Comparison of ENCODE assay signal across 18 cellular contexts in genomic region chr9:97387936-97388684, GRCh38. TPM values are rescaled to one million over a fixed set of nuclear protein-coding genes. Genes with fewer than 3 reads are reported as not detected.
A peak's percentile ranks its signal among the peaks of the same experiment; 100 is the strongest.
DNase-seq lines count a peak whose midpoint lies in the region; ATAC-seq, FAIRE-seq and TF ChIP-seq lines count a peak whose summit lies in the region.
"Had no signal": no experiment of that assay in that cellular context is flagged by ENCODE, and none has a peak within 500 bp of the region (broad histone marks: within the 10 kb centered on the region; RNA-seq: fewer than 3 reads in every experiment).

No MANE protein-coding gene starts in this region.

- H3K9me3 ChIP-seq in right cardiac atrium (ENCODE audit: control insufficient read depth, low read length) (no peaks in the 10 kb centered on the region), GM12878 (replicated peaks; ENCODE audit: control insufficient read depth, insufficient read depth, low read length) (no peaks in the 10 kb centered on the region), testis (no peaks in the 10 kb centered on the region), colonic mucosa (no peaks in the 10 kb centered on the region)
- H3K9me3 ChIP-seq: body of pancreas, left lung, psoas muscle, vagina had no signal

- H3K9ac ChIP-seq in GM12878 (ENCODE audit: control insufficient read depth, insufficient read depth, low read length) (peak overlapping the region; percentile 19; the same call in 1 of the 2 replicates), colonic mucosa (ENCODE audit: low read depth in 2 of 2, low read length in 2 of 2) (no peak overlapping the region)

- TF ChIP-seq POLR2A in GM12878 (IDR thresholded peaks at IDR 0.05; ENCODE audit: low read depth, low read length) (no peak), testis (IDR thresholded peaks at IDR 0.05) (no peak), GM12892 (IDR thresholded peaks at IDR 0.05; ENCODE audit: low read depth, low read length) (no peak)

- RAD21 ChIA-PET in GM12878 (lab: Charles Lee; ENCODE audit: unreplicated experiment) = interaction anchor here (0.6 to 4.9 kb wide), 14 partner anchors 10 to 532 kb away, joined by 3 to 26 read pairs (median 16); partner anchors contain the start of genes NCBP1, TMOD1 and TSTD2

- WGBS in right cardiac atrium = 74% methylated on average over 5 of the region's 5 CpGs
- 55% methylated on average over 5 of the region's 5 CpGs for WGBS in GM12878 (ENCODE audit: insufficient coverage, insufficient replicate concordance, low lambda C conversion rate, missing lambda C conversion rate)
- 60 to 61% methylated on average over 4 to 5 of the region's 5 CpGs for WGBS in testis, 2 donors

- peak; percentile 64 for DNase-seq in cardiac septum (ENCODE audit: low spot score)
- DNase-seq in right cardiac atrium = no peak
- peak; percentile 75 for DNase-seq in H7
- no peak for DNase-seq in GM12878 (ENCODE audit: low read depth, low spot score)
- DNase-seq in testis = peak; percentile 9
- no peak for DNase-seq in Right ventricle myocardium superior
- DNase-seq in GM12892 (ENCODE audit: insufficient read length) = no peak
- no peak for DNase-seq in colonic mucosa
- DNase-seq: activated naive CD8-positive, alpha-beta T cell treated with anti-CD3 and anti-CD28 coated beads, Interleukin-2, amount 10 ng/mL, durations not matched to agents 7 days and 5 days; DMS79 treated with DMSO at 0.1 percent for 48 hours; glutamatergic neuron; left lung; NCI-H2029 treated with DMSO at 0.1 percent for 48 hours; NCI-H526; stimulated activated CD4-positive, alpha-beta T cell treated with anti-CD3 and anti-CD28 coated beads, Interleukin-4, amount 100 ng/mL, for 4 hours had no signal

- peak overlapping the region; percentile 5; the same call in 1 of the 2 replicates for H2AFZ ChIP-seq in GM12878 (ENCODE audit: control insufficient read depth, low read depth, low read length)

- intact Hi-C loops in cardiac septum (cut with DNase I) = no loop called here
- intact Hi-C loops in right cardiac atrium (cut with DNase I) = no loop called here
- intact Hi-C loops in GM12878 (cut with micrococcal nuclease; ENCODE audit: unreplicated experiment) = loop anchor here (1.0 to 2.0 kb wide), 3 partner anchors 11 to 227 kb away; no protein-coding TSS in a partner anchor
- intact Hi-C loops in testis (cut with DNase I; ENCODE audit: low total_unique reads) = no loop called here
- intact Hi-C loops in Right ventricle myocardium superior (cut with DNase I) = no loop called here
- intact Hi-C loops in colonic mucosa (cut with DNase I) = loop anchor here (5.0 kb wide), 1 partner anchor 229 kb away; no protein-coding TSS in a partner anchor

- no peak for TF ChIP-seq EP300 in GM12878 (IDR thresholded peaks at IDR 0.05; ENCODE audit: borderline replicate concordance in 1 of 2, control insufficient read depth in 1 of 2, low read depth in 2 of 2, low read length in 2 of 2)

- no TSS peak for BruUV-seq in GM12878 (replicated peaks; lab: Mats Ljungman, UMichigan)

- no peaks in the 10 kb centered on the region for H3K36me3 ChIP-seq in H7 (replicated peaks; ENCODE audit: control insufficient read depth, insufficient read depth, low read length)
- H3K36me3 ChIP-seq in GM12878 (ENCODE audit: control insufficient read depth in 2 of 2, insufficient read depth in 2 of 2, low read length in 1 of 2) = no peaks in the 10 kb centered on the region
- no peaks in the 10 kb centered on the region for H3K36me3 ChIP-seq in testis (ENCODE audit: low read depth, missing control alignments)
- no peaks in the 10 kb centered on the region for H3K36me3 ChIP-seq in colonic mucosa
- H3K36me3 ChIP-seq: left lung, vagina had no signal

- SMC1A ChIA-PET in GM12878 (lab: Charles Lee; ENCODE audit: uncharacterized antibody, unreplicated experiment) = interaction anchor here (0.7 to 5.9 kb wide), 13 partner anchors 10 to 227 kb away, joined by 4 to 66 read pairs (median 9); no protein-coding TSS in a partner anchor

- ATAC-seq in right cardiac atrium (no peak), GM12878 (no peak; the same call in 2 of the 3 replicates), Right ventricle myocardium superior (ENCODE audit: poor library complexity) (no peak)

- H3K79me2 ChIP-seq in GM12878 (ENCODE audit: control insufficient read depth, insufficient read depth, low read length) = no peaks in the 10 kb centered on the region

- H3K27ac ChIP-seq in right cardiac atrium (ENCODE audit: low read length) (no peak overlapping the region), GM12878 (ENCODE audit: control insufficient read depth, insufficient read depth) (peak overlapping the region; percentile 50), testis (no peak overlapping the region), colonic mucosa (no peak overlapping the region)
- H3K27ac ChIP-seq: body of pancreas, left lung, psoas muscle, vagina had no signal

- H4K20me1 ChIP-seq in GM12878 (ENCODE audit: control insufficient read depth, insufficient read depth) = no peaks in the 10 kb centered on the region

- H3K4me1 ChIP-seq in right cardiac atrium (ENCODE audit: control insufficient read depth, insufficient read depth, low read length) = no peaks in the 10 kb centered on the region
- H3K4me1 ChIP-seq in GM12878 (ENCODE audit: control insufficient read depth, insufficient read depth, low read length) = peaks cover 43% of the 10 kb centered on the region
- no peaks in the 10 kb centered on the region for H3K4me1 ChIP-seq in testis
- H3K4me1 ChIP-seq in colonic mucosa = peaks cover 5% of the 10 kb centered on the region
- H3K4me1 ChIP-seq: psoas muscle had no signal

- H3K4me3 ChIP-seq in right cardiac atrium (ENCODE audit: low read length) = no peak overlapping the region
- no peak overlapping the region for H3K4me3 ChIP-seq in H7 (ENCODE audit: insufficient read depth, low read depth, low read length)
- H3K4me3 ChIP-seq in GM12878 = no peak overlapping the region
- no peak overlapping the region for H3K4me3 ChIP-seq in testis
- H3K4me3 ChIP-seq in colonic mucosa = no peak overlapping the region
- H3K4me3 ChIP-seq: body of pancreas, left lung, psoas muscle had no signal

- FAIRE-seq in GM12878 (lab: Jason Lieb, UNC) (no peak), GM12892 (lab: Jason Lieb, UNC) (no peak)

- H3K4me2 ChIP-seq in GM12878 (ENCODE audit: control insufficient read depth, insufficient read depth) = peak overlapping the region; percentile 75

- POLR2A ChIA-PET in GM12878 (lab: Charles Lee) = interaction anchor here (0.9 to 1.4 kb wide), 5 partner anchors 10 to 25 kb away, joined by 3 to 6 read pairs (median 5); no protein-coding TSS in a partner anchor

- TF ChIP-seq CTCF in GM12878 (IDR thresholded peaks at IDR 0.05 in 2 of 3, conservative IDR thresholded peaks at IDR 0.05 in 1 of 3; ENCODE audit: control insufficient read depth in 2 of 3, extremely low read depth in 1 of 3, insufficient read depth in 1 of 3, low read depth in 3 of 3, low read length in 3 of 3) (no peak), testis (IDR thresholded peaks at IDR 0.05) (no peak), colonic mucosa (IDR thresholded peaks at IDR 0.05) (no peak)

- H3K27me3 ChIP-seq in right cardiac atrium (ENCODE audit: control insufficient read depth, insufficient read depth) (no peaks in the 10 kb centered on the region), H7 (ENCODE audit: control insufficient read depth, insufficient read depth, low read length) (peaks cover 7% of the 10 kb centered on the region), GM12878 (replicated peaks in 1 of 2; ENCODE audit: control insufficient read depth in 2 of 2, insufficient read depth in 2 of 2, low read length in 1 of 2) (no peaks in the 10 kb centered on the region), testis (no peaks in the 10 kb centered on the region), colonic mucosa (no peaks in the 10 kb centered on the region)
- H3K27me3 ChIP-seq: body of pancreas, vagina had no signal

- in situ Hi-C loops in GM12878 (cut with MboI) = no loop called here

- CTCF ChIA-PET in GM12878 (lab: Yijun Ruan, JAX) = interaction anchor here (0.6 to 7.1 kb wide), 18 partner anchors 9 to 531 kb away, joined by 3 to 157 read pairs (median 8); partner anchors contain the start of gene TDRD7

- no peak for TF ChIP-seq RAD21 in GM12878 (IDR thresholded peaks at IDR 0.05; ENCODE audit: insufficient read depth, low read depth, low read length)

TF ChIP-seq in GM12878, 131 proteins besides CTCF, POLR2A, EP300 and RAD21 (continues in another document):
- TF ChIP-seq BACH1 (IDR thresholded peaks at IDR 0.05; ENCODE audit: borderline replicate concordance) = no peak
- TF ChIP-seq YBX1 (IDR thresholded peaks at IDR 0.05) = no peak
- TF ChIP-seq EED (IDR thresholded peaks at IDR 0.05; ENCODE audit: low read depth) = no peak
- TF ChIP-seq PAX8 (IDR thresholded peaks at IDR 0.05) = no peak
- no peak for TF ChIP-seq MAX (IDR thresholded peaks at IDR 0.05; ENCODE audit: low read depth, low read length)
- TF ChIP-seq JUNB (IDR thresholded peaks at IDR 0.05) = no peak

RNA-seq across cellular contexts. Expression of gene TDRD7, which starts 23.8 kb away (rescaled TPM):
- total RNA-seq in cardiac septum (8.8 TPM), right cardiac atrium (10 to 100 TPM in 1 of 4 donors, 1 to 10 TPM in 3; 8.5 to 10.2 (median 9.3) TPM), GM12878 (2014; rRNA removed) (16.2 and 18.6 TPM in 2 replicates), GM12878 (2014; rRNA removed; fragmentation: Illumina TruSeq; extraction: Trizol) (21.5 and 22.2 TPM in 2 replicates), GM12878 (2021) (16.2 and 17.9 TPM in 2 replicates), testis (10 to 100 TPM; 31.2 to 32.2 TPM), Right ventricle myocardium superior (7.9 TPM), colonic mucosa (10 to 100 TPM; 28.8 to 35.3 TPM)
- polyA plus RNA-seq in right cardiac atrium (5.1 TPM), GM12878 (2011; rRNA removed) (26.4 and 36.3 TPM in 2 replicates), GM12878 (2014; fragmentation: Illumina TruSeq; extraction: Trizol) (20.4 and 26.2 TPM in 2 replicates), GM12878 (2014; fragmentation: Nextera tagmentation; extraction: Ambion mirVana) (1 to 10 TPM; 5.7 to 8.3 TPM), GM12878 (2014; rRNA removed) (13.0 and 16.2 TPM in 2 replicates), GM12878 (2016; fragmentation: Nextera tagmentation; extraction: Ambion mirVana) (10 to 100 TPM; 14.9 to 16.1 TPM), testis (ENCODE audit: insufficient read depth, low read depth, low replicate concordance) (85.8 TPM)
- total RNA-seq in H7 (2014; rRNA removed; shearing (Covaris generic)) = 4.0 and 7.7 TPM in 2 replicates
- total RNA-seq in GM12878 (2013; cell fraction: nucleolus; rRNA removed) = 44.4 and 45.0 TPM in 2 replicates
- polyA plus RNA-seq in GM12878 (2011; ENCODE audit: low read depth) = 6.9 TPM
- polyA plus RNA-seq in GM12878 (2011; cell fraction: cytosol; rRNA removed) = 12.2 and 13.4 TPM in 2 replicates
- 22.2 and 22.6 TPM in 2 replicates for polyA plus RNA-seq in GM12878 (2011; cell fraction: nucleus; rRNA removed)
- polyA plus RNA-seq in GM12878 (2012) = 7.7 and 10.2 TPM in 2 replicates
- polyA minus RNA-seq in GM12878 (2011; rRNA and poly(A)+ RNA removed) = 23.5 and 27.9 TPM in 2 replicates
- 6.8 and 10.0 TPM in 2 replicates for polyA minus RNA-seq in GM12878 (2011; cell fraction: cytosol; rRNA and poly(A)+ RNA removed)
- polyA minus RNA-seq in GM12878 (2011; cell fraction: nucleus; rRNA and poly(A)+ RNA removed) = 11.4 and 18.4 TPM in 2 replicates
- 13.9 TPM for polyA plus RNA-seq in GM12892 (2012; ENCODE audit: missing spikeins)

Comparison
In these comparisons a context has a peak if more than half of its experiments do, and no peak if none do; other contexts are left out.
1. DNase-seq: peak in cardiac septum (single experiment), H7 (single experiment) and testis (single experiment); none in right cardiac atrium (0 of 3), GM12878 (single experiment), Right ventricle myocardium superior (single experiment), GM12892 (single experiment) and colonic mucosa (single experiment).
2. intact Hi-C loops: an anchor here in GM12878 (1.0 to 2.0 kb wide) and colonic mucosa (5.0 kb wide); none called in cardiac septum, right cardiac atrium, testis and Right ventricle myocardium superior.